Comparison of ENCODE assay signal across 9 cellular contexts in the genomic region with DNA sequence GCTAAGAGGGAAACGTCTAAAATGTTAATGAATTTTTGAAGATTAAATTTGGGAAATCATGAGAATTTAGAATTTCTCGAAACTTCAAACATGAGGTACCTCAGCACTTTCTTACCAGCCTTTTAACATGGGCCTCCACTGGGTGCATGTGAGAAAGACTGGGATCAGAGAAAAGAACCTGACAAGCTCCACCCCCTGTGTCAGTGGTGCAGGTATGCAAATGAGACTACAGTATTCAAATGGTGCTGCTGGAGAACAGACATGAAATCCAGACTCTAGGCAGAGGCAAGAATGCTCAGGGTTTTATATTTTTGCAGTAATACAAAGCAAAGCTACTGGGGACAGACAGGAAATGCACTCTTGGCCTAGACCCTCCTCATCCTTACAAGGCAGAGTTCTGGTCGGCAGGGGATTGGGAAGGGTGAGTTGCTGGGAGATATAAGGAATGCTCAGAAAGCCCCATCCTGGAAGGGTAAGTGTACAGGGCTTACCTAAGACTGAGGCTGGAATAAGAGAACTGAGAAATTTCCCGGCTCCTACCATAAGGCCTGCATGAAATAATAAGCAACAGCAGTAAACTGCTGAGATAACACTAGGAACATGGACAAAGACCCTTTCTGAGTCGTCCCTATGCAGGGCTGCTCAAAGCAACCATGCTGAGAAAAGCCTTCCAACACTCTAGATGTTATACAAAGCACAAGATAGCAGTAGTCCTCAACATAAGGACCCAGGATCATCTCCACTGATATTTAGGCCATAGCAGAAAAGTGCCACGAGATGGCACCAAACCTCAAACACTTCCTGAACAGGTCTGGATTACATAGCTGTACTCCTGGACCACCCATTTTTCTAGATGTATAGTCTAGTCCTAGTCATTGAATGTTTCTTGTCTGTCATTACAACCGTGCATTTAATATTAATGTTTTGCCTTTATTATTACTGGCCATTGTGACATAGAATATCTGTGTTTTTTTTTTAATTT.
DNase-seq lines count a peak whose midpoint lies in the region; ATAC-seq and TF ChIP-seq lines count a peak whose summit lies in the region.
"Had no signal": no experiment of that assay in that cellular context is flagged by ENCODE, and none has a peak within 500 bp of the region (broad histone marks: within the 10 kb centered on the region; RNA-seq: fewer than 3 reads in every experiment).

No MANE protein-coding gene starts in this region.

- CTCF ChIA-PET in activated CD8-positive, alpha-beta T cell treated with anti-CD3 and anti-CD28 coated beads, Interleukin-2, amount 10 ng/mL, durations not matched to agents 7 days and 5 days (lab: Charles Lee) = interaction anchor here (1.3 to 2.1 kb wide), 2 partner anchors 107 to 292 kb away, joined by 5 to 7 read pairs; no protein-coding TSS in a partner anchor

- H3K4me3 ChIP-seq in DND-41 (ENCODE audit: low read depth in 1 of 2, low read length in 2 of 2) = no peak overlapping the region
- H3K4me3 ChIP-seq in left ventricle myocardium inferior = no peak overlapping the region
- no peak overlapping the region for H3K4me3 ChIP-seq in gastrocnemius medialis

- H3K4me2 ChIP-seq in DND-41 (ENCODE audit: insufficient read depth, low read length) = no peak overlapping the region

- no peaks in the 10 kb centered on the region for H3K79me2 ChIP-seq in DND-41 (ENCODE audit: insufficient read depth, low read length)

- TF ChIP-seq CTCF in DND-41 (IDR thresholded peaks at IDR 0.05; ENCODE audit: borderline replicate concordance, extremely low read depth, low read length, poor library complexity, severe bottlenecking) (peak; percentile 75), left ventricle myocardium inferior (IDR thresholded peaks at IDR 0.05; ENCODE audit: borderline replicate concordance) (peak; percentile 83), gastrocnemius medialis (IDR thresholded peaks at IDR 0.05 in 4 of 5, conservative IDR thresholded peaks at IDR 0.05 in 1 of 5) (peak; percentile 11 to 50 (median 25))

- H3K4me3 Mint-ChIP-seq in activated CD8-positive, alpha-beta T cell treated with anti-CD3 and anti-CD28 coated beads, Interleukin-2, amount 10 ng/mL, durations not matched to agents 7 days and 5 days = no peak overlapping the region
- H3K4me3 Mint-ChIP-seq: activated naive CD8-positive, alpha-beta T cell had no signal

- no peak overlapping the region for H3K9ac ChIP-seq in DND-41 (ENCODE audit: low read depth, low read length)

- H3K27ac Mint-ChIP-seq in activated CD8-positive, alpha-beta T cell treated with anti-CD3 and anti-CD28 coated beads, Interleukin-2, amount 10 ng/mL, durations not matched to agents 7 days and 5 days = no peak overlapping the region
- H3K27ac Mint-ChIP-seq: activated naive CD8-positive, alpha-beta T cell had no signal

- no peaks in the 10 kb centered on the region for H3K27me3 ChIP-seq in DND-41 (ENCODE audit: insufficient read depth, low read length, poor library complexity)
- no peaks in the 10 kb centered on the region for H3K27me3 ChIP-seq in left ventricle myocardium inferior (ENCODE audit: low read depth)
- no peaks in the 10 kb centered on the region for H3K27me3 ChIP-seq in gastrocnemius medialis

- POLR2A ChIA-PET in activated CD8-positive, alpha-beta T cell treated with anti-CD3 and anti-CD28 coated beads, Interleukin-2, amount 10 ng/mL, durations not matched to agents 7 days and 5 days (lab: Charles Lee) = no interaction called here

- H3K27me3 Mint-ChIP-seq in activated CD8-positive, alpha-beta T cell treated with anti-CD3 and anti-CD28 coated beads, Interleukin-2, amount 10 ng/mL, durations not matched to agents 7 days and 5 days (ENCODE audit: low read depth) = no peaks in the 10 kb centered on the region
- H3K27me3 Mint-ChIP-seq: activated naive CD8-positive, alpha-beta T cell had no signal

- H4K20me1 ChIP-seq in DND-41 (ENCODE audit: insufficient read depth, low read length) = no peaks in the 10 kb centered on the region

- peak; percentile 80 for ATAC-seq in DND-41 (ENCODE audit: insufficient read depth, low read depth)
- ATAC-seq in GM19372 (IDR thresholded peaks at IDR 0.05; ENCODE audit: low read depth, unreplicated experiment) = peak; percentile 95
- ATAC-seq in HG03159 (IDR thresholded peaks at IDR 0.05; ENCODE audit: unreplicated experiment) = peak; percentile 98
- ATAC-seq in activated CD8-positive, alpha-beta T cell treated with anti-CD3 and anti-CD28 coated beads, Interleukin-2, amount 10 ng/mL, durations not matched to agents 7 days and 5 days = peak; percentile 75
- ATAC-seq in gastrocnemius medialis = peak; percentile 45 to 53

- H3K4me1 Mint-ChIP-seq in activated CD8-positive, alpha-beta T cell treated with anti-CD3 and anti-CD28 coated beads, Interleukin-2, amount 10 ng/mL, durations not matched to agents 7 days and 5 days (ENCODE audit: low read depth) = no peaks in the 10 kb centered on the region

- intact Hi-C loops in left ventricle myocardium inferior (cut with micrococcal nuclease) (loop anchor here (2.0 kb wide), 1 partner anchor 291 kb away; no protein-coding TSS in a partner anchor), gastrocnemius medialis (cut with DNase I; ENCODE audit: low total_unique reads) (loop anchor here (1.0 kb wide), 1 partner anchor 292 kb away; no protein-coding TSS in a partner anchor)

- H3K36me3 ChIP-seq in DND-41 (ENCODE audit: insufficient read depth, low read length) = no peaks in the 10 kb centered on the region
- no peaks in the 10 kb centered on the region for H3K36me3 ChIP-seq in left ventricle myocardium inferior
- H3K36me3 ChIP-seq in gastrocnemius medialis = no peaks in the 10 kb centered on the region

- DNase-seq in DND-41 (peak; percentile 20), NCI-H2196 (lab: John Stamatoyannopoulos, UW; ENCODE audit: unreplicated experiment) (peak; percentile 16), left ventricle myocardium inferior (peak; percentile 28), gastrocnemius medialis (peak; percentile 2 to 16)
- DNase-seq in activated CD8-positive, alpha-beta T cell treated with anti-CD3 and anti-CD28 coated beads, Interleukin-2, amount 10 ng/mL, durations not matched to agents 7 days and 5 days = peak; percentile 40
- DNase-seq in effector CD8-positive, alpha-beta T cell (lab: John Stamatoyannopoulos, UW) = no peak

- H3K9me3 ChIP-seq in DND-41 (ENCODE audit: insufficient read depth, low read length, severe bottlenecking) (no peaks in the 10 kb centered on the region), left ventricle myocardium inferior (replicated peaks) (no peaks in the 10 kb centered on the region), gastrocnemius medialis (no peaks in the 10 kb centered on the region)

- H3K9me3 Mint-ChIP-seq in activated CD8-positive, alpha-beta T cell treated with anti-CD3 and anti-CD28 coated beads, Interleukin-2, amount 10 ng/mL, durations not matched to agents 7 days and 5 days (ENCODE audit: insufficient read depth) = no peaks in the 10 kb centered on the region

- no peak for TF ChIP-seq POLR2A in gastrocnemius medialis (IDR thresholded peaks at IDR 0.05)

- H3K4me1 ChIP-seq in DND-41 (ENCODE audit: insufficient read depth, low read length) = no peaks in the 10 kb centered on the region
- no peaks in the 10 kb centered on the region for H3K4me1 ChIP-seq in left ventricle myocardium inferior
- H3K4me1 ChIP-seq in gastrocnemius medialis = no peaks in the 10 kb centered on the region

- in situ Hi-C loops in gastrocnemius medialis (cut with MboI; ENCODE audit: low sequenced_read_pairs in 4 of 4) = loop anchor here in 3 of 4 donors (5.0 to 10.0 kb wide), 2 partner anchors 289 to 292 kb away; no protein-coding TSS in a partner anchor

- H3K36me3 Mint-ChIP-seq in activated CD8-positive, alpha-beta T cell treated with anti-CD3 and anti-CD28 coated beads, Interleukin-2, amount 10 ng/mL, durations not matched to agents 7 days and 5 days (ENCODE audit: low read depth) = no peaks in the 10 kb centered on the region
- H3K36me3 Mint-ChIP-seq: activated naive CD8-positive, alpha-beta T cell had no signal

- H3K27ac ChIP-seq in DND-41 (ENCODE audit: low read length) = no peak overlapping the region
- H3K27ac ChIP-seq in left ventricle myocardium inferior (replicated peaks) = no peak overlapping the region
- no peak overlapping the region for H3K27ac ChIP-seq in gastrocnemius medialis

- no peak overlapping the region for H2AFZ ChIP-seq in DND-41 (ENCODE audit: low read depth, low read length)

Comparison
In these comparisons a context has a peak if more than half of its experiments do, and no peak if none do; other contexts are left out.
1. CTCF ChIP-seq: peak in every context shown above with its lines; median percentile 83 in left ventricle myocardium inferior; 75 in DND-41; 25 in gastrocnemius medialis.